1 cellular context compared by ENCODE assay signal in genomic region chr6:148463671-148464070, GRCh38.
TF ChIP-seq lines count a peak whose summit lies in the region.

No MANE protein-coding gene starts in this region.

TF ChIP-seq in GM12891, 5 proteins besides CTCF, POLR2A, EP300 and RAD21:
- no peak for TF ChIP-seq SPI1 (IDR thresholded peaks at IDR 0.05; ENCODE audit: low read depth, low read length)
- TF ChIP-seq POLR2AphosphoS5 (IDR thresholded peaks at IDR 0.05; ENCODE audit: low read depth, low read length): no peak
- no peak for TF ChIP-seq PAX5 (IDR thresholded peaks at IDR 0.05; ENCODE audit: insufficient read depth, low read length, severe bottlenecking)
- no peak for TF ChIP-seq TAF1 (IDR thresholded peaks at IDR 0.05; ENCODE audit: low read depth, low read length)
- no peak for TF ChIP-seq POU2F2 (IDR thresholded peaks at IDR 0.05; ENCODE audit: low read depth, low read length)
